Comparison of ENCODE assay signal across 14 cellular contexts in genomic region chr22:49587421-49587820, GRCh38.
DNase-seq lines count a peak whose midpoint lies in the region; ATAC-seq and TF ChIP-seq lines count a peak whose summit lies in the region.
"Had no signal": no experiment of that assay in that cellular context is flagged by ENCODE, and none has a peak within 500 bp of the region (broad histone marks: within the 10 kb centered on the region; RNA-seq: fewer than 3 reads in every experiment).

No MANE protein-coding gene starts in this region.

- no peak overlapping the region for H3K4me3 ChIP-seq in lower lobe of right lung
- no peak overlapping the region for H3K4me3 ChIP-seq in sigmoid colon
- no peak overlapping the region for H3K4me3 ChIP-seq in left ventricle myocardium inferior
- H3K4me3 ChIP-seq: BLaER1, GM23248 had no signal

- TF ChIP-seq CTCF in lower lobe of right lung (IDR thresholded peaks at IDR 0.05) (no peak), sigmoid colon (IDR thresholded peaks at IDR 0.05) (no peak), left ventricle myocardium inferior (IDR thresholded peaks at IDR 0.05; ENCODE audit: borderline replicate concordance) (no peak)

- WGBS in sigmoid colon, 2 donors = 87 to 90% methylated on average over 13 of the region's 13 CpGs

- H3K4me1 ChIP-seq in lower lobe of right lung (peaks cover 5% of the 10 kb centered on the region), sigmoid colon (no peaks in the 10 kb centered on the region), left ventricle myocardium inferior (peaks cover 6% of the 10 kb centered on the region)

- intact Hi-C loops in lower lobe of right lung (cut with DNase I) = no loop called here
- intact Hi-C loops in sigmoid colon (cut with DNase I) = no loop called here
- intact Hi-C loops in left ventricle myocardium inferior (cut with micrococcal nuclease) = no loop called here

- no peak for TF ChIP-seq EP300 in sigmoid colon (IDR thresholded peaks at IDR 0.05)

- no peak overlapping the region for H3K27ac ChIP-seq in lower lobe of right lung
- no peak overlapping the region for H3K27ac ChIP-seq in sigmoid colon
- no peak overlapping the region for H3K27ac ChIP-seq in left ventricle myocardium inferior (replicated peaks)
- H3K27ac ChIP-seq: BLaER1, GM23248 had no signal

- TF ChIP-seq POLR2A in sigmoid colon (IDR thresholded peaks at IDR 0.05) = no peak

- no peak for ATAC-seq in lower lobe of right lung
- ATAC-seq in GM21360 (IDR thresholded peaks at IDR 0.05; ENCODE audit: unreplicated experiment) = no peak

- H3K36me3 ChIP-seq in lower lobe of right lung (no peaks in the 10 kb centered on the region), sigmoid colon (no peaks in the 10 kb centered on the region), left ventricle myocardium inferior (no peaks in the 10 kb centered on the region)

- no peaks in the 10 kb centered on the region for H3K27me3 ChIP-seq in lower lobe of right lung (ENCODE audit: low read depth)
- H3K27me3 ChIP-seq in sigmoid colon = peaks cover 0 to 3% (median 0%) of the 10 kb centered on the region in 3 donors
- H3K27me3 ChIP-seq in left ventricle myocardium inferior (ENCODE audit: low read depth) = peaks cover 11% of the 10 kb centered on the region
- H3K27me3 ChIP-seq: BLaER1 had no signal

- peak; percentile 55 for DNase-seq in activated effector memory CD4-positive, alpha-beta T cell treated with anti-CD3 and anti-CD28 coated beads, Interleukin-2, amount 50 U/mL, for 16 hours
- DNase-seq in activated effector memory CD4-positive, alpha-beta T cell treated with Interleukin-2 at 50 U/mL for 16 hours = no peak
- peak; percentile 25 for DNase-seq in lower lobe of right lung
- peak; percentile 55 for DNase-seq in sigmoid colon
- no peak for DNase-seq in anterior cingulate cortex (lab: John Stamatoyannopoulos, UW)
- no peak for DNase-seq in left ventricle myocardium inferior
- DNase-seq: 8988T; AML-193; CD4-positive, CD25-positive, alpha-beta regulatory T cell; DMS53; GF-D8; GM23248 had no signal

- H3K9me3 ChIP-seq in lower lobe of right lung (no peaks in the 10 kb centered on the region), sigmoid colon (no peaks in the 10 kb centered on the region), left ventricle myocardium inferior (replicated peaks) (no peaks in the 10 kb centered on the region)
- H3K9me3 ChIP-seq: BLaER1 had no signal

Comparison
In these comparisons a context has a peak if more than half of its experiments do, and no peak if none do; other contexts are left out.
1. DNase-seq: peak in activated effector memory CD4-positive, alpha-beta T cell treated with anti-CD3 and anti-CD28 coated beads, Interleukin-2, amount 50 U/mL, for 16 hours (single experiment), lower lobe of right lung (single experiment) and sigmoid colon (single experiment); none in activated effector memory CD4-positive, alpha-beta T cell treated with Interleukin-2 at 50 U/mL for 16 hours (single experiment), anterior cingulate cortex (0 of 58) and left ventricle myocardium inferior (single experiment).